ENCODE assay signal across 21 cellular contexts in genomic region chr2:118388771-118389170, GRCh38.
DNase-seq lines count a peak whose midpoint lies in the region; ATAC-seq and TF ChIP-seq lines count a peak whose summit lies in the region.
"Had no signal": no experiment of that assay in that cellular context is flagged by ENCODE, and none has a peak within 500 bp of the region (broad histone marks: within the 10 kb centered on the region; RNA-seq: fewer than 3 reads in every experiment).

No MANE protein-coding gene starts in this region.

- CTCF ChIA-PET in mammary epithelial cell (lab: Charles Lee; ENCODE audit: low non-redundant PET): no interaction called here

- dilution Hi-C loops in mammary epithelial cell (cut with HindIII; ENCODE audit: low sequenced_read_pairs): no loop called here

- H3K4me2 ChIP-seq in mammary epithelial cell (ENCODE audit: insufficient read depth, low read depth, low read length): no peak overlapping the region

- intact Hi-C loops in mammary epithelial cell (cut with micrococcal nuclease): loop anchor here (10.0 kb wide), 1 partner anchor 344 kb away; no protein-coding TSS in a partner anchor

- H3K36me3 ChIP-seq in ACC112 (ENCODE audit: insufficient read depth, low read length) (no peaks in the 10 kb centered on the region), mammary epithelial cell (ENCODE audit: insufficient read depth, low read length) (no peaks in the 10 kb centered on the region), kidney epithelial cell (ENCODE audit: control insufficient read depth, insufficient read depth, low read length) (no peaks in the 10 kb centered on the region), tibial nerve (no peaks in the 10 kb centered on the region)
- H3K36me3 ChIP-seq: esophagus squamous epithelium, spleen, upper lobe of left lung had no signal

- no peak for ATAC-seq in T-helper 17 cell
- ATAC-seq: HCT116; left ventricle myocardium superior; stimulated activated naive B cell treated with anti-CD40 and anti-IgM and Interleukin-4, amounts not matched to agents 10 μg/mL and 1 μg/mL and 100 μg/mL, for 72 hours had no signal

- no peaks in the 10 kb centered on the region for H4K20me1 ChIP-seq in mammary epithelial cell (ENCODE audit: insufficient read depth, low read length)

- no peak overlapping the region for H3K4me3 ChIP-seq in ACC112 (ENCODE audit: low read depth, low read length)
- H3K4me3 ChIP-seq in mammary epithelial cell (replicated peaks in 1 of 3; ENCODE audit: insufficient read depth in 1 of 3, low read depth in 2 of 3, low read length in 3 of 3): no peak overlapping the region
- H3K4me3 ChIP-seq in kidney epithelial cell (ENCODE audit: low read depth, low read length): no peak overlapping the region
- H3K4me3 ChIP-seq in tibial nerve: no peak overlapping the region
- H3K4me3 ChIP-seq: esophagus squamous epithelium, spleen, upper lobe of left lung had no signal

- no peak overlapping the region for H3K27ac Mint-ChIP-seq in T-helper 17 cell
- H3K27ac Mint-ChIP-seq: brain; naive B cell; stimulated activated naive B cell treated with anti-CD40 and anti-IgM and Interleukin-4, amounts not matched to agents 10 μg/mL and 1 μg/mL and 100 μg/mL, for 72 hours had no signal

- DNase-seq in HPDE6-E6E7 (ENCODE audit: extremely low spot score) (peak; percentile 40), mammary epithelial cell (peak; percentile 58), kidney epithelial cell (ENCODE audit: low read depth) (peak; percentile 9), SK-N-DZ (ENCODE audit: low spot score) (no peak), T-helper 17 cell (no peak), tibial nerve (ENCODE audit: low spot score in 2 of 2) (no peak)
- no peak for DNase-seq in activated CD4-positive, alpha-beta T cell treated with anti-CD3 and anti-CD28 coated beads for 4 hours
- DNase-seq: activated CD4-positive, alpha-beta T cell treated with anti-CD3 and anti-CD28 coated beads, Interleukin-2, amount 50 U/mL, for 4 hours; activated naive CD4-positive, alpha-beta T cell treated with anti-CD3 and anti-CD28 coated beads, Interleukin-2, amount 50 U/mL, for 16 hours; activated T-cell treated with anti-CD3 and anti-CD28 coated beads, Interleukin-2, amount 50 U/mL, for 1 hour; esophagus squamous epithelium; left ventricle myocardium superior; naive B cell; NCI-H2081 treated with DMSO at 0.1 percent for 48 hours; NCI-H524 treated with DMSO at 0.1 percent for 48 hours; spleen; stimulated activated naive B cell treated with anti-CD40 and anti-IgM and Interleukin-4, amounts not matched to agents 10 μg/mL and 1 μg/mL and 100 μg/mL, for 72 hours; upper lobe of left lung had no signal

- WGBS in mammary epithelial cell (ENCODE audit: low coverage, missing lambda C conversion rate): 96% methylated on average over 2 of the region's 2 CpGs
- WGBS in tibial nerve, 2 donors: 67 to 85% methylated on average over 2 of the region's 2 CpGs

- H3K36me3 Mint-ChIP-seq in T-helper 17 cell (ENCODE audit: low read depth): no peaks in the 10 kb centered on the region
- H3K36me3 Mint-ChIP-seq: brain; naive B cell; stimulated activated naive B cell treated with anti-CD40 and anti-IgM and Interleukin-4, amounts not matched to agents 10 μg/mL and 1 μg/mL and 100 μg/mL, for 72 hours had no signal

- peaks cover 39% of the 10 kb centered on the region for H3K4me1 ChIP-seq in ACC112 (ENCODE audit: control insufficient read depth, insufficient read depth, low read length, unreplicated experiment)
- peaks cover 32% of the 10 kb centered on the region for H3K4me1 ChIP-seq in mammary epithelial cell (ENCODE audit: insufficient read depth, low read length)
- H3K4me1 ChIP-seq in tibial nerve: no peaks in the 10 kb centered on the region
- H3K4me1 ChIP-seq: spleen, upper lobe of left lung had no signal

- peak overlapping the region; percentile 36 for H2AFZ ChIP-seq in ACC112 (ENCODE audit: low read length, unreplicated experiment)
- H2AFZ ChIP-seq in mammary epithelial cell (ENCODE audit: low read depth, low read length): peak overlapping the region; percentile 36

- H3K27me3 ChIP-seq in ACC112 (ENCODE audit: insufficient read depth, low read length): no peaks in the 10 kb centered on the region
- no peaks in the 10 kb centered on the region for H3K27me3 ChIP-seq in mammary epithelial cell (ENCODE audit: insufficient read depth, low read length)
- H3K27me3 ChIP-seq in kidney epithelial cell (ENCODE audit: control insufficient read depth, insufficient read depth, low read length): no peaks in the 10 kb centered on the region
- no peaks in the 10 kb centered on the region for H3K27me3 ChIP-seq in tibial nerve
- H3K27me3 ChIP-seq: esophagus squamous epithelium, spleen, upper lobe of left lung had no signal

- BruUV-seq in mammary epithelial cell (replicated peaks; lab: Mats Ljungman, UMichigan): no TSS peak

- H3K27ac ChIP-seq in ACC112 (ENCODE audit: low read depth, low read length) (peak overlapping the region; percentile 85), mammary epithelial cell (ENCODE audit: insufficient read depth, low read depth, low read length) (peak overlapping the region; percentile 85), tibial nerve (no peak overlapping the region)
- H3K27ac ChIP-seq: spleen, upper lobe of left lung had no signal

- no peaks in the 10 kb centered on the region for H3K79me2 ChIP-seq in ACC112 (ENCODE audit: control insufficient read depth, insufficient read depth, low read length, unreplicated experiment)
- H3K79me2 ChIP-seq in mammary epithelial cell (ENCODE audit: insufficient read depth, low read length): no peaks in the 10 kb centered on the region

- H3K9me3 ChIP-seq in mammary epithelial cell (replicated peaks; ENCODE audit: insufficient read depth, low read length): no peaks in the 10 kb centered on the region
- H3K9me3 ChIP-seq in T-helper 17 cell (ENCODE audit: control insufficient read depth, low read length, poor library complexity, severe bottlenecking): no peaks in the 10 kb centered on the region
- no peaks in the 10 kb centered on the region for H3K9me3 ChIP-seq in tibial nerve
- H3K9me3 ChIP-seq: esophagus squamous epithelium, upper lobe of left lung had no signal

- no peak for TF ChIP-seq EP300 in tibial nerve (IDR thresholded peaks at IDR 0.05)

- H3K4me3 Mint-ChIP-seq in T-helper 17 cell: no peak overlapping the region
- H3K4me3 Mint-ChIP-seq: brain; naive B cell; stimulated activated naive B cell treated with anti-CD40 and anti-IgM and Interleukin-4, amounts not matched to agents 10 μg/mL and 1 μg/mL and 100 μg/mL, for 72 hours had no signal

- in situ Hi-C loops in mammary epithelial cell (cut with MboI; ENCODE audit: low sequenced_read_pairs in 2 of 2): no loop called here

- H3K9ac ChIP-seq in mammary epithelial cell (ENCODE audit: insufficient read depth, low read length): no peak overlapping the region

- TF ChIP-seq POLR2A in tibial nerve (IDR thresholded peaks at IDR 0.05): no peak

- TF ChIP-seq CTCF in mammary epithelial cell (conservative IDR thresholded peaks at IDR 0.05 in 1 of 2, IDR thresholded peaks at IDR 0.05 in 1 of 2; ENCODE audit: extremely low read depth in 1 of 2, insufficient read depth in 1 of 2, low read depth in 1 of 2, low read length in 2 of 2): no peak
- TF ChIP-seq CTCF in kidney epithelial cell (IDR thresholded peaks at IDR 0.05; ENCODE audit: insufficient read depth, low read length, poor library complexity, severe bottlenecking): no peak
- no peak for TF ChIP-seq CTCF in tibial nerve (IDR thresholded peaks at IDR 0.05)

- H3K27me3 Mint-ChIP-seq in T-helper 17 cell: peaks cover 26% of the 10 kb centered on the region
- H3K27me3 Mint-ChIP-seq: stimulated activated naive B cell treated with anti-CD40 and anti-IgM and Interleukin-4, amounts not matched to agents 10 μg/mL and 1 μg/mL and 100 μg/mL, for 72 hours had no signal

- H3K4me1 Mint-ChIP-seq in T-helper 17 cell: no peaks in the 10 kb centered on the region
- H3K4me1 Mint-ChIP-seq: brain; naive B cell; stimulated activated naive B cell treated with anti-CD40 and anti-IgM and Interleukin-4, amounts not matched to agents 10 μg/mL and 1 μg/mL and 100 μg/mL, for 72 hours had no signal

Comparison
In these comparisons a context has a peak if more than half of its experiments do, and no peak if none do; other contexts are left out.
1. H3K27ac ChIP-seq: peak in ACC112 (single experiment) and mammary epithelial cell (single experiment); none in tibial nerve (0 of 4).
2. DNase-seq: peak in HPDE6-E6E7 (single experiment), mammary epithelial cell (single experiment) and kidney epithelial cell (single experiment); none in SK-N-DZ (single experiment), T-helper 17 cell (0 of 3), activated CD4-positive, alpha-beta T cell treated with anti-CD3 and anti-CD28 coated beads for 4 hours (0 of 2) and tibial nerve (0 of 2).